ENCODE assay signal across 21 cellular contexts in genomic region chr4:138507527-138507926, GRCh38.
A peak's percentile ranks its signal among the peaks of the same experiment; 100 is the strongest.
DNase-seq lines count a peak whose midpoint lies in the region.
"Had no signal": no experiment of that assay in that cellular context is flagged by ENCODE, and none has a peak within 500 bp of the region (broad histone marks: within the 10 kb centered on the region; RNA-seq: fewer than 3 reads in every experiment).

No MANE protein-coding gene starts in this region.

- DNase-seq in EH (ENCODE audit: low read depth) (peak; percentile 86), astrocyte of the hippocampus (ENCODE audit: low read depth, low spot score) (peak; percentile 53), fibroblast of the conjunctiva (ENCODE audit: low read depth) (peak; percentile 42), renal cortical epithelial cell (ENCODE audit: low read depth) (peak; percentile 83), NCI-H1417 treated with DMSO at 0.1 percent for 48 hours (lab: John Stamatoyannopoulos, UW) (no peak), SIG-M5 (lab: John Stamatoyannopoulos, UW) (no peak), UCSD-AML1 (lab: John Stamatoyannopoulos, UW; ENCODE audit: unreplicated experiment) (no peak)
- DNase-seq: activated naive CD4-positive, alpha-beta T cell; activated T-cell treated with anti-CD3 and anti-CD28 coated beads, Interleukin-2, amount 50 U/mL, for 24 hours; amygdala; cerebellar nuclear complex; DND-41; erythroblast; heart left ventricle; midbrain; NCI-H1105 treated with DMSO at 0.1 percent for 48 hours; NCI-H2081; OCI-M1; posterior cingulate gyrus; sigmoid colon; SW 1271 had no signal

Comparison
In these comparisons a context has a peak if more than half of its experiments do, and no peak if none do; other contexts are left out.
1. DNase-seq: peak in EH (single experiment), astrocyte of the hippocampus (single experiment), fibroblast of the conjunctiva (single experiment) and renal cortical epithelial cell (single experiment); none in NCI-H1417 treated with DMSO at 0.1 percent for 48 hours (single experiment), SIG-M5 (single experiment) and UCSD-AML1 (single experiment).